Comparison of ENCODE assay signal across 16 cellular contexts in the genomic region with DNA sequence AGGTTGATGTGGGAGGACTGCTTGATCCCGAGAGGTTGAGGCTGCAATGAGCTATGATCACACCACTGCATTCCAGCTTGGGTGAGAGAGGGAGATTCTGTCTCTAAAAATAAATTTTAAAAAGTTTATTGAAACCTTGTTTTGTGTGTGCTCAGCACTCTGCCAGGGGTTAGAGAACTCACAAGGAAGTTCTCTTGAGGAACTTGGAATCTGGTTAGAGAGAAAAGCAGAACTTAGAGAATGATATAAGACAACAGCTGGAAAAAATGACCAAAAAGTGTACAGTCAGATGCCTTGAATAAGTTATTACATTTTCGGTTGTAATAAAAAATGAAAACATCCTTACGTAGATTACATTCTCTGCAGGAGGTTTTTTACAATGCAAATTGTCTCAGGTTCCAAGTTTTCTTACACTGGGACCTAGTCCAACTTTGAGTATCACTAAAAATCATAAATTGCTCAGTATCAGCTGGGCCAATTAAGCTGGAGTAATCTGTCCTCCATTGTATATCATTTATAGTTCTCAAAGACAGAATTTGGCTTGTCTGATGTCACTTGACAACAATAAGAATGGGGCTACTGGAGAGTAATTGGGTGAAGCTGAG. TPM values are rescaled to one million over a fixed set of nuclear protein-coding genes. Genes with fewer than 3 reads are reported as not detected.
DNase-seq lines count a peak whose midpoint lies in the region; ATAC-seq and TF ChIP-seq lines count a peak whose summit lies in the region.
"Had no signal": no experiment of that assay in that cellular context is flagged by ENCODE, and none has a peak within 500 bp of the region (broad histone marks: within the 10 kb centered on the region; RNA-seq: fewer than 3 reads in every experiment).

No MANE protein-coding gene starts in this region.

- no peak overlapping the region for H3K9ac ChIP-seq in neural progenitor cell

- no peaks in the 10 kb centered on the region for H3K9me3 Mint-ChIP-seq in neural progenitor cell
- H3K9me3 Mint-ChIP-seq: activated naive CD4-positive, alpha-beta T cell treated with anti-CD3 and anti-CD28 coated beads, Interleukin-2, amount 10 ng/mL, durations not matched to agents 7 days and 5 days had no signal

- no peaks in the 10 kb centered on the region for H3K4me1 Mint-ChIP-seq in neural progenitor cell
- H3K4me1 Mint-ChIP-seq: activated naive CD4-positive, alpha-beta T cell treated with anti-CD3 and anti-CD28 coated beads, Interleukin-2, amount 10 ng/mL, durations not matched to agents 7 days and 5 days had no signal

- no peaks in the 10 kb centered on the region for H3K27me3 Mint-ChIP-seq in neural progenitor cell (ENCODE audit: insufficient read depth, low read depth)

- H3K36me3 Mint-ChIP-seq in neural progenitor cell, result no peaks in the 10 kb centered on the region
- H3K36me3 Mint-ChIP-seq: activated naive CD4-positive, alpha-beta T cell treated with anti-CD3 and anti-CD28 coated beads, Interleukin-2, amount 10 ng/mL, durations not matched to agents 7 days and 5 days had no signal

- no peak overlapping the region for H2AFZ ChIP-seq in neural progenitor cell (replicated peaks)

- no peaks in the 10 kb centered on the region for H3F3A ChIP-seq in neural progenitor cell (ENCODE audit: low read depth)

- H3K4me1 ChIP-seq in spleen (no peaks in the 10 kb centered on the region), neural progenitor cell (no peaks in the 10 kb centered on the region)
- H3K4me1 ChIP-seq: body of pancreas, colonic mucosa had no signal

- peaks cover 0 to 3% (median 0%) of the 10 kb centered on the region in 7 donors for H3K27me3 ChIP-seq in spleen (replicated peaks in 1 of 7)
- no peaks in the 10 kb centered on the region for H3K27me3 ChIP-seq in neural progenitor cell
- H3K27me3 ChIP-seq: body of pancreas, colonic mucosa had no signal

- no peaks in the 10 kb centered on the region for H4K20me1 ChIP-seq in neural progenitor cell (ENCODE audit: low read depth)

- H3K4me3 ChIP-seq in spleen (no peak overlapping the region), neural progenitor cell (no peak overlapping the region)
- H3K4me3 ChIP-seq: body of pancreas, colonic mucosa, skin epidermis had no signal

- TF ChIP-seq CTCF in spleen (IDR thresholded peaks at IDR 0.05 in 8 of 11, conservative IDR thresholded peaks at IDR 0.05 in 3 of 11), result no peak
- no peak for TF ChIP-seq CTCF in neural progenitor cell (IDR thresholded peaks at IDR 0.05)

- H3K27ac ChIP-seq in spleen (peak overlapping the region in 5 of 8 donors; percentile 17 to 59 (median 50)), neural progenitor cell (no peak overlapping the region)
- H3K27ac ChIP-seq: body of pancreas, colonic mucosa had no signal

- ATAC-seq in GM18520 (IDR thresholded peaks at IDR 0.05; ENCODE audit: unreplicated experiment), result no peak
- ATAC-seq: body of pancreas, HCT116 had no signal

- no peak overlapping the region for H3K4me3 Mint-ChIP-seq in neural progenitor cell
- H3K4me3 Mint-ChIP-seq: activated naive CD4-positive, alpha-beta T cell treated with anti-CD3 and anti-CD28 coated beads, Interleukin-2, amount 10 ng/mL, durations not matched to agents 7 days and 5 days had no signal

- WGBS in spleen, 5 donors, result 34 to 50% (median 36%) methylated on average over 3 of the region's 3 CpGs

- TF ChIP-seq POLR2A in spleen (IDR thresholded peaks at IDR 0.05), result no peak

- DNase-seq in Kasumi-1 (lab: John Stamatoyannopoulos, UW) (peak; percentile 54 to 58), SKM-1 (lab: John Stamatoyannopoulos, UW; ENCODE audit: unreplicated experiment) (peak; percentile 37), inferior parietal cortex (ENCODE audit: extremely low spot score) (peak; percentile 11), spleen (no peak), neural progenitor cell (ENCODE audit: low spot score) (no peak), ecto neural progenitor cell (ENCODE audit: low spot score) (no peak)
- DNase-seq: activated CD4-positive, alpha-beta T cell treated with anti-CD3 and anti-CD28 coated beads, Interleukin-2, amount 50 U/mL, for 1 hour; activated naive CD4-positive, alpha-beta T cell treated with anti-CD3 and anti-CD28 coated beads, Interleukin-2, amount 10 ng/mL, durations not matched to agents 7 days and 5 days; activated T-cell treated with anti-CD3 and anti-CD28 coated beads for 4 hours; colonic mucosa; kidney glomerular epithelial cell; stimulated activated CD4-positive, alpha-beta T cell treated with anti-CD3 and anti-CD28 coated beads, Interleukin-4, amount 100 ng/mL, for 4 hours had no signal

- H3K27ac Mint-ChIP-seq in neural progenitor cell, result no peak overlapping the region
- H3K27ac Mint-ChIP-seq: activated naive CD4-positive, alpha-beta T cell treated with anti-CD3 and anti-CD28 coated beads, Interleukin-2, amount 10 ng/mL, durations not matched to agents 7 days and 5 days had no signal

- H3K36me3 ChIP-seq in spleen (no peaks in the 10 kb centered on the region), neural progenitor cell (no peaks in the 10 kb centered on the region)
- H3K36me3 ChIP-seq: colonic mucosa had no signal

- H3K9me3 ChIP-seq in spleen (no peaks in the 10 kb centered on the region), neural progenitor cell (ENCODE audit: low read depth) (no peaks in the 10 kb centered on the region)
- H3K9me3 ChIP-seq: body of pancreas, colonic mucosa had no signal

- no peak overlapping the region for H3K4me2 ChIP-seq in neural progenitor cell

- intact Hi-C loops in spleen (cut with DNase I; ENCODE audit: low total_unique reads), result no loop called here

- H3K79me2 ChIP-seq in neural progenitor cell (ENCODE audit: low read depth), result no peaks in the 10 kb centered on the region

RNA-seq across cellular contexts. Expression of gene TENT2, which starts 21.7 kb away (rescaled TPM):
- total RNA-seq in spleen (100 to 1,000 TPM; 107 to 170 (median 134) TPM), neural progenitor cell (ENCODE audit: low replicate concordance) (53.2 and 75.0 TPM in 2 replicates)
- 10 to 100 TPM; 33.8 to 47.6 (median 38.2) TPM for polyA plus RNA-seq in spleen

Comparison
In these comparisons a context has a peak if more than half of its experiments do, and no peak if none do; other contexts are left out.
1. DNase-seq: peak in Kasumi-1 (2 of 2), SKM-1 (single experiment) and inferior parietal cortex (single experiment); none in spleen (single experiment), neural progenitor cell (single experiment) and ecto neural progenitor cell (single experiment).